ENCODE assay signal across 1 cellular context in genomic region chr2:44904578-44904977, GRCh38.
TF ChIP-seq lines count a peak whose summit lies in the region.

No MANE protein-coding gene starts in this region.

TF ChIP-seq in HepG2, 621 proteins besides CTCF, POLR2A, EP300 and RAD21 (continued from another document):
- TF ChIP-seq MAFK (conservative IDR thresholded peaks at IDR 0.05 in 1 of 2, IDR thresholded peaks at IDR 0.05 in 1 of 2; ENCODE audit: low read length in 2 of 2) (peak in 1 of 2 experiments; percentile 66; a peak in 2 of 4 replicates), ATRX (CRISPR knock-in tag; IDR thresholded peaks at IDR 0.05; ENCODE audit: borderline replicate concordance) (no peak), ZNF883 (CRISPR knock-in tag; IDR thresholded peaks at IDR 0.05; ENCODE audit: not compliant biosample characterization) (no peak), GATAD1 (CRISPR knock-in tag; IDR thresholded peaks at IDR 0.05) (no peak)
